In genomic region chr1:64171797-64172281, GRCh38 we compare ENCODE assay signal across 7 cellular contexts. TPM values are rescaled to one million over a fixed set of nuclear protein-coding genes. Genes with fewer than 3 reads are reported as not detected.
DNase-seq lines count a peak whose midpoint lies in the region; ATAC-seq and TF ChIP-seq lines count a peak whose summit lies in the region.

No MANE protein-coding gene starts in this region.

- no peak overlapping the region for H3K4me3 Mint-ChIP-seq in activated CD4-positive, alpha-beta memory T cell treated with anti-CD3 and anti-CD28 coated beads, Interleukin-2, amount 10 ng/mL, durations not matched to agents 7 days and 5 days

- CTCF ChIA-PET in activated CD4-positive, alpha-beta memory T cell treated with anti-CD3 and anti-CD28 coated beads, Interleukin-2, amount 10 ng/mL, durations not matched to agents 7 days and 5 days (lab: Charles Lee): no interaction called here

- no peaks in the 10 kb centered on the region for H3K36me3 Mint-ChIP-seq in activated CD4-positive, alpha-beta memory T cell treated with anti-CD3 and anti-CD28 coated beads, Interleukin-2, amount 10 ng/mL, durations not matched to agents 7 days and 5 days (ENCODE audit: low read depth)

- POLR2A ChIA-PET in activated CD4-positive, alpha-beta memory T cell treated with anti-CD3 and anti-CD28 coated beads, Interleukin-2, amount 10 ng/mL, durations not matched to agents 7 days and 5 days (lab: Charles Lee): no interaction called here

- H3K9me3 Mint-ChIP-seq in activated CD4-positive, alpha-beta memory T cell treated with anti-CD3 and anti-CD28 coated beads, Interleukin-2, amount 10 ng/mL, durations not matched to agents 7 days and 5 days: no peaks in the 10 kb centered on the region

- no peaks in the 10 kb centered on the region for H3K27me3 ChIP-seq in fibroblast of lung (ENCODE audit: control insufficient read depth, insufficient read depth, low read length)

- peak overlapping the region; percentile 66 for H3K4me2 ChIP-seq in fibroblast of lung (ENCODE audit: extremely low read depth, insufficient read depth, low read length)

- no peak overlapping the region for H3K27ac Mint-ChIP-seq in activated CD4-positive, alpha-beta memory T cell treated with anti-CD3 and anti-CD28 coated beads, Interleukin-2, amount 10 ng/mL, durations not matched to agents 7 days and 5 days

- H4K20me1 ChIP-seq in fibroblast of lung (ENCODE audit: control insufficient read depth, extremely low read depth, insufficient read depth, low read length): no peaks in the 10 kb centered on the region

- no peaks in the 10 kb centered on the region for H3K79me2 ChIP-seq in fibroblast of lung (ENCODE audit: control insufficient read depth, insufficient read depth, low read length)

- H3K4me3 ChIP-seq in fibroblast of lung (replicated peaks in 1 of 4; ENCODE audit: control extremely low read depth in 1 of 4, insufficient read depth in 1 of 4, low read depth in 3 of 4, low read length in 4 of 4): peak overlapping the region in 1 of 4 experiments; percentile 39

- H3K36me3 ChIP-seq in fibroblast of lung (ENCODE audit: control insufficient read depth, insufficient read depth, low read length): no peaks in the 10 kb centered on the region

- peak overlapping the region; percentile 67 for H3K27ac ChIP-seq in fibroblast of lung (ENCODE audit: insufficient read depth, low read length)

- TF ChIP-seq CTCF in fibroblast of lung (conservative IDR thresholded peaks at IDR 0.05 in 1 of 2, IDR thresholded peaks at IDR 0.05 in 1 of 2; ENCODE audit: low read depth in 1 of 2, low read length in 2 of 2): no peak

- no peak overlapping the region for H2AFZ ChIP-seq in fibroblast of lung (ENCODE audit: low read length)

- peaks cover 18% of the 10 kb centered on the region for H3K27me3 Mint-ChIP-seq in activated CD4-positive, alpha-beta memory T cell treated with anti-CD3 and anti-CD28 coated beads, Interleukin-2, amount 10 ng/mL, durations not matched to agents 7 days and 5 days

- peaks cover 17% of the 10 kb centered on the region for H3K4me1 ChIP-seq in fibroblast of lung (ENCODE audit: control insufficient read depth, extremely low read depth, insufficient read depth, low read length)

- H3K4me1 Mint-ChIP-seq in activated CD4-positive, alpha-beta memory T cell treated with anti-CD3 and anti-CD28 coated beads, Interleukin-2, amount 10 ng/mL, durations not matched to agents 7 days and 5 days: peaks cover 13% of the 10 kb centered on the region

- DNase-seq in NCI-H226 (peak; percentile 82), fibroblast of lung (ENCODE audit: low read depth in 2 of 2) (peak; percentile 73 to 83), cardiac septum (ENCODE audit: low spot score) (no peak)
- no peak for DNase-seq in activated CD4-positive, alpha-beta memory T cell treated with anti-CD3 and anti-CD28 coated beads, Interleukin-2, amount 10 ng/mL, durations not matched to agents 7 days and 5 days
- no peak for DNase-seq in activated CD4-positive, alpha-beta T cell treated with anti-CD3 and anti-CD28 coated beads, Interleukin-2, amount 50 U/mL, for 48 hours

- H3K9me3 ChIP-seq in fibroblast of lung (ENCODE audit: control insufficient read depth, insufficient read depth, low read depth, low read length): no peaks in the 10 kb centered on the region

- no peak overlapping the region for H3K9ac ChIP-seq in fibroblast of lung (ENCODE audit: insufficient read depth, low read length)

- intact Hi-C loops in cardiac septum (cut with DNase I): no loop called here

- ATAC-seq in GM18868 (IDR thresholded peaks at IDR 0.05; ENCODE audit: unreplicated experiment) (peak; percentile 88), HG02852 (IDR thresholded peaks at IDR 0.05; ENCODE audit: unreplicated experiment) (peak; percentile 66)

RNA-seq across cellular contexts. Expression of gene UBE2U, which starts 31.6 kb away (rescaled TPM):
- total RNA-seq in fibroblast of lung: not detected in 2 replicates
- not detected in 2 replicates for polyA plus RNA-seq in fibroblast of lung
- polyA plus RNA-seq in fibroblast of lung (2012): not detected in 2 replicates
- polyA minus RNA-seq in fibroblast of lung (ENCODE audit: low replicate concordance): not detected in 2 replicates
- not detected for total RNA-seq in cardiac septum
- not detected for total RNA-seq in activated CD4-positive, alpha-beta memory T cell treated with anti-CD3 and anti-CD28 coated beads, Interleukin-2, amount 10 ng/mL, durations not matched to agents 7 days and 5 days

Comparison
In these comparisons a context has a peak if more than half of its experiments do, and no peak if none do; other contexts are left out.
1. DNase-seq: peak in NCI-H226 (single experiment) and fibroblast of lung (2 of 2); none in cardiac septum (single experiment), activated CD4-positive, alpha-beta memory T cell treated with anti-CD3 and anti-CD28 coated beads, Interleukin-2, amount 10 ng/mL, durations not matched to agents 7 days and 5 days (single experiment) and activated CD4-positive, alpha-beta T cell treated with anti-CD3 and anti-CD28 coated beads, Interleukin-2, amount 50 U/mL, for 48 hours (0 of 2).